11 cellular contexts compared by ENCODE assay signal in genomic region chr16:54284319-54284930, GRCh38. TPM values are rescaled to one million over a fixed set of nuclear protein-coding genes. Genes with fewer than 3 reads are reported as not detected.
DNase-seq lines count a peak whose midpoint lies in the region; ATAC-seq and TF ChIP-seq lines count a peak whose summit lies in the region.
"Had no signal": no experiment of that assay in that cellular context is flagged by ENCODE, and none has a peak within 500 bp of the region (broad histone marks: within the 10 kb centered on the region; RNA-seq: fewer than 3 reads in every experiment).

No MANE protein-coding gene starts in this region.

- peaks cover 43% of the 10 kb centered on the region for H3K4me1 ChIP-seq in Loucy (ENCODE audit: insufficient read depth, low read length, poor library complexity, severe bottlenecking)

- no peaks in the 10 kb centered on the region for H3F3A ChIP-seq in Loucy (ENCODE audit: low read depth)

- peaks cover 0 to 34% (median 10%) of the 10 kb centered on the region in 7 donors for H3K9me3 Mint-ChIP-seq in CD14-positive monocyte
- no peaks in the 10 kb centered on the region for H3K9me3 Mint-ChIP-seq in endothelial cell (ENCODE audit: unreplicated experiment)
- no peaks in the 10 kb centered on the region for H3K9me3 Mint-ChIP-seq in nephron
- H3K9me3 Mint-ChIP-seq in effector memory CD8-positive, alpha-beta T cell: no peaks in the 10 kb centered on the region
- H3K9me3 Mint-ChIP-seq: immature natural killer cell; stimulated activated memory B cell treated with anti-CD40 and anti-IgM and Interleukin-4, amounts not matched to agents 10 μg/mL and 1 μg/mL and 100 μg/mL, for 72 hours had no signal

- POLR2A ChIA-PET in HEK293T (lab: Yijun Ruan, JAX): no interaction called here

- ATAC-seq in effector memory CD8-positive, alpha-beta T cell (replicated peaks): no peak
- ATAC-seq in GM18870 (IDR thresholded peaks at IDR 0.05; ENCODE audit: unreplicated experiment) (no peak), GM21367 (IDR thresholded peaks at IDR 0.05; ENCODE audit: unreplicated experiment) (no peak)
- ATAC-seq: stimulated activated memory B cell treated with anti-CD40 and anti-IgM and Interleukin-4, amounts not matched to agents 10 μg/mL and 1 μg/mL and 100 μg/mL, for 72 hours had no signal

- no peak for TF ChIP-seq CTCF in CD14-positive monocyte (IDR thresholded peaks at IDR 0.05)
- TF ChIP-seq CTCF in Loucy (conservative IDR thresholded peaks at IDR 0.05; ENCODE audit: low read length): no peak
- TF ChIP-seq CTCF in endothelial cell (IDR thresholded peaks at IDR 0.05; ENCODE audit: unreplicated experiment): peak; percentile 14
- TF ChIP-seq CTCF in nephron (IDR thresholded peaks at IDR 0.05; ENCODE audit: unreplicated experiment in 3 of 3): no peak

- H3K36me3 ChIP-seq in Loucy (ENCODE audit: insufficient read depth, low read length): peaks cover 7% of the 10 kb centered on the region; the same call in 1 of the 2 replicates

- peak overlapping the region; percentile 76; the same call in 1 of the 2 replicates for H2AFZ ChIP-seq in Loucy (ENCODE audit: low read length)

- no peak for DNase-seq in CD14-positive monocyte (ENCODE audit: low spot score)
- peak; percentile 44 for DNase-seq in endothelial cell (ENCODE audit: low spot score)
- no peak for DNase-seq in effector memory CD8-positive, alpha-beta T cell
- no peak for DNase-seq in HEK293T (ENCODE audit: extremely low spot score)
- DNase-seq: immature natural killer cell, KG1 had no signal

- no peaks in the 10 kb centered on the region for H3K9me3 ChIP-seq in Loucy (ENCODE audit: insufficient read depth, low read depth, low read length)

- H3K9ac ChIP-seq in Loucy (ENCODE audit: low read depth, low read length, poor library complexity, severe bottlenecking): peak overlapping the region; percentile 81

- peak overlapping the region; percentile 85 for H3K4me3 ChIP-seq in Loucy (ENCODE audit: low read length, poor library complexity, severe bottlenecking)

- H3K4me2 ChIP-seq in Loucy (ENCODE audit: low read depth, low read length, poor library complexity, severe bottlenecking): peak overlapping the region; percentile 73

- H3K79me2 ChIP-seq in Loucy (ENCODE audit: insufficient read depth, low read length): peaks cover 75% of the 10 kb centered on the region

- H3K36me3 Mint-ChIP-seq in CD14-positive monocyte (peaks cover 0 to 8% of the 10 kb centered on the region in 2 donors), endothelial cell (ENCODE audit: low read depth, unreplicated experiment) (peaks cover 25% of the 10 kb centered on the region), nephron (ENCODE audit: low read depth) (peaks cover 21% of the 10 kb centered on the region)
- peaks cover 8% of the 10 kb centered on the region for H3K36me3 Mint-ChIP-seq in effector memory CD8-positive, alpha-beta T cell (ENCODE audit: insufficient read depth)
- H3K36me3 Mint-ChIP-seq: stimulated activated memory B cell treated with anti-CD40 and anti-IgM and Interleukin-4, amounts not matched to agents 10 μg/mL and 1 μg/mL and 100 μg/mL, for 72 hours had no signal

- H3K4me3 Mint-ChIP-seq in CD14-positive monocyte (peak overlapping the region; percentile 20 to 90), endothelial cell (ENCODE audit: unreplicated experiment) (peak overlapping the region; percentile 97), nephron (peak overlapping the region; percentile 85 to 98 (median 87))
- peak overlapping the region in 1 of 2 donors; percentile 54 for H3K4me3 Mint-ChIP-seq in effector memory CD8-positive, alpha-beta T cell

- peaks cover 31% of the 10 kb centered on the region for H3K4me1 Mint-ChIP-seq in CD14-positive monocyte
- peaks cover 29% of the 10 kb centered on the region for H3K4me1 Mint-ChIP-seq in endothelial cell (ENCODE audit: unreplicated experiment)
- H3K4me1 Mint-ChIP-seq in nephron: peaks cover 27% of the 10 kb centered on the region
- H3K4me1 Mint-ChIP-seq in effector memory CD8-positive, alpha-beta T cell (ENCODE audit: low read depth in 2 of 2): peaks cover 10 to 12% of the 10 kb centered on the region in 2 donors

- peaks cover 81 to 95% (median 91%) of the 10 kb centered on the region in 3 donors for H3K27me3 Mint-ChIP-seq in CD14-positive monocyte (ENCODE audit: low read depth in 3 of 3)
- peaks cover 27% of the 10 kb centered on the region for H3K27me3 Mint-ChIP-seq in endothelial cell (ENCODE audit: unreplicated experiment)
- peaks cover 93% of the 10 kb centered on the region for H3K27me3 Mint-ChIP-seq in nephron (ENCODE audit: low read depth)
- H3K27me3 Mint-ChIP-seq in effector memory CD8-positive, alpha-beta T cell: peaks cover 69 to 95% of the 10 kb centered on the region in 2 donors

- peaks cover 33% of the 10 kb centered on the region for H3K27me3 ChIP-seq in Loucy (ENCODE audit: insufficient read depth, low read length, poor library complexity, severe bottlenecking)

- H3K27ac Mint-ChIP-seq in CD14-positive monocyte (no peak overlapping the region), endothelial cell (ENCODE audit: unreplicated experiment) (no peak overlapping the region), nephron (peak overlapping the region in 1 of 3 experiments; percentile 90)
- H3K27ac Mint-ChIP-seq in effector memory CD8-positive, alpha-beta T cell: no peak overlapping the region
- H3K27ac Mint-ChIP-seq: immature natural killer cell; stimulated activated memory B cell treated with anti-CD40 and anti-IgM and Interleukin-4, amounts not matched to agents 10 μg/mL and 1 μg/mL and 100 μg/mL, for 72 hours had no signal

- no peaks in the 10 kb centered on the region for H3K9me2 ChIP-seq in Loucy (replicated peaks; ENCODE audit: low read depth, low read length)

- CTCF ChIA-PET in HEK293T (lab: Yijun Ruan, JAX): interaction anchor here (0.9 kb wide), 1 partner anchor 748 kb away, joined by 3 read pairs; no protein-coding TSS in a partner anchor

- peaks cover 20% of the 10 kb centered on the region for H4K20me1 ChIP-seq in Loucy (ENCODE audit: insufficient read depth, low read length, poor library complexity, severe bottlenecking)

- intact Hi-C loops in CD14-positive monocyte (cut with micrococcal nuclease): no loop called here

TF ChIP-seq in HEK293T, 16 proteins besides CTCF, POLR2A, EP300 and RAD21:
- no peak for TF ChIP-seq HDGF (IDR thresholded peaks at IDR 0.05; ENCODE audit: borderline replicate concordance)
- TF ChIP-seq NFRKB (IDR thresholded peaks at IDR 0.05): no peak
- no peak for TF ChIP-seq FOXK2 (IDR thresholded peaks at IDR 0.05)
- TF ChIP-seq ARNT (IDR thresholded peaks at IDR 0.05): no peak

RNA-seq across cellular contexts. Expression of gene IRX3, which starts 2.2 kb away (rescaled TPM):
- polyA plus RNA-seq in CD14-positive monocyte: not detected
- 30.5 TPM for total RNA-seq in endothelial cell (ENCODE audit: unreplicated experiment)
- polyA plus RNA-seq: immature natural killer cell had no signal
